13 cellular contexts compared by ENCODE assay signal in the genomic region with DNA sequence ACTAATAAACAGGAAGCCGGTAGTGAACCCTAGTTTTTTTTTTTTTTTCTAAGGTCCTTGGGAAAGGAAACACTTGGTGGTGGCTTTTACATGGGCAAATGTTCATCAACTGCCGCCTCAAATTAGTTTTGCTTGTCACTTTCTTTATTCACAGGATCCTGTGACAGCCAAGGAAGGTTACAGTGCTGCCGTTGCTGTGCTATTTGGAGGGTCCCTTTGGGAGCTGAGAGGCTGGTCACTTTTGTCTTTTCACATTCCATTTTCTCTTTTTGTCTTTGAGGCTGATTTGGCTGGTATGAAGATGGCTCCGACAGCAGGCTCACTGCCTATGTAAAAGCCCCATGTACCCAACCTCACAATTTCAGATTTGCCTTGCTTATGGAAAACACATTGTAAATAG.
"Had no signal": no experiment of that assay in that cellular context is flagged by ENCODE, and none has a peak within 500 bp of the region (broad histone marks: within the 10 kb centered on the region; RNA-seq: fewer than 3 reads in every experiment).

No MANE protein-coding gene starts in this region.

- H3K4me3 ChIP-seq: spleen, transverse colon had no signal

- H3K27me3 ChIP-seq: spleen, transverse colon had no signal

- H3K9me3 ChIP-seq: spleen, transverse colon had no signal

- H3K27ac ChIP-seq: spleen had no signal

- DNase-seq: activated CD4-positive, alpha-beta T cell treated with anti-CD3 and anti-CD28 coated beads, Interleukin-2, amount 50 U/mL, for 4 hours; activated CD8-positive, alpha-beta memory T cell treated with anti-CD3 and anti-CD28 coated beads, Interleukin-2, amount 10 ng/mL, durations not matched to agents 7 days and 5 days; activated gamma-delta T cell treated with Interleukin-2 at 50 U/mL for 16 hours; activated naive CD8-positive, alpha-beta T cell treated with anti-CD3 and anti-CD28 coated beads for 36 hours; activated T-cell treated with anti-CD3 and anti-CD28 coated beads, Interleukin-2, amount 50 U/mL, for 48 hours; dermis blood vessel endothelial cell; head of caudate nucleus; mammary epithelial cell; spleen; stimulated activated CD4-positive, alpha-beta T cell treated with anti-CD3 and anti-CD28 coated beads, Interleukin-1b, Interleukin-23, amount 100 ng/mL, for 48 hours; stimulated activated naive B cell treated with anti-CD40 and anti-IgM and Interleukin-4, amounts not matched to agents 10 μg/mL and 1 μg/mL and 100 μg/mL, for 72 hours; T-helper 17 cell had no signal

- H3K36me3 ChIP-seq: spleen, transverse colon had no signal

- ATAC-seq: activated CD8-positive, alpha-beta memory T cell treated with anti-CD3 and anti-CD28 coated beads, Interleukin-2, amount 10 ng/mL, durations not matched to agents 7 days and 5 days; stimulated activated naive B cell treated with anti-CD40 and anti-IgM and Interleukin-4, amounts not matched to agents 10 μg/mL and 1 μg/mL and 100 μg/mL, for 72 hours; T-helper 17 cell had no signal
